ENCODE assay signal across 18 cellular contexts in genomic region chr5:33816791-33817190, GRCh38.
DNase-seq lines count a peak whose midpoint lies in the region; FAIRE-seq and TF ChIP-seq lines count a peak whose summit lies in the region.
"Had no signal": no experiment of that assay in that cellular context is flagged by ENCODE, and none has a peak within 500 bp of the region (broad histone marks: within the 10 kb centered on the region; RNA-seq: fewer than 3 reads in every experiment).

No MANE protein-coding gene starts in this region.

- DNase-seq in M059J (ENCODE audit: low read depth) (peak; percentile 80), brain pericyte (ENCODE audit: low read depth, low spot score) (peak; percentile 73), foreskin fibroblast (peak; percentile 72 to 77), HTR-8/SVneo (ENCODE audit: insufficient read length, low spot score) (no peak), HuH-7 (ENCODE audit: low spot score) (no peak), superior temporal gyrus (ENCODE audit: extremely low spot score) (no peak)
- DNase-seq: activated CD8-positive, alpha-beta T cell treated with anti-CD3 and anti-CD28 coated beads, Interleukin-2, amount 10 ng/mL, durations not matched to agents 7 days and 5 days; activated T-cell treated with anti-CD3 and anti-CD28 coated beads, Interleukin-2, amount 50 U/mL, for 48 hours; AML-193; esophagus squamous epithelium; left lung; MV-4-11; NCI-H187; NCI-H510A; stimulated activated CD4-positive, alpha-beta T cell treated with anti-CD3 and anti-CD28 coated beads, Interleukin-4, amount 100 ng/mL, for 4 hours had no signal

- peaks cover 15% of the 10 kb centered on the region for H3K4me1 ChIP-seq in skeletal muscle satellite cell (ENCODE audit: control insufficient read depth, insufficient read depth, low read length)
- H3K4me1 ChIP-seq: esophagus squamous epithelium, vagina had no signal

- peak overlapping the region; percentile 10 for H3K9ac ChIP-seq in skeletal muscle satellite cell (ENCODE audit: low read depth, low read length)

- H3K4me3 ChIP-seq in foreskin fibroblast (ENCODE audit: low read depth in 1 of 2, low read length in 2 of 2) (no peak overlapping the region), skeletal muscle satellite cell (ENCODE audit: low read length) (peak overlapping the region; percentile 19)
- H3K4me3 ChIP-seq: esophagus squamous epithelium, left lung, skin epidermis, vagina had no signal

- FAIRE-seq in HTR-8/SVneo (lab: Jason Lieb, UNC), result no peak

- H3K36me3 ChIP-seq in skeletal muscle satellite cell (ENCODE audit: insufficient read depth, low read length), result no peaks in the 10 kb centered on the region
- H3K36me3 ChIP-seq: esophagus squamous epithelium, left lung, vagina had no signal

- H3K9me3 ChIP-seq in skeletal muscle satellite cell (replicated peaks; ENCODE audit: low read length), result no peaks in the 10 kb centered on the region
- H3K9me3 ChIP-seq: esophagus squamous epithelium, vagina had no signal

- TF ChIP-seq CTCF in foreskin fibroblast (IDR thresholded peaks at IDR 0.05; ENCODE audit: low read depth, low read length), result no peak

- peak overlapping the region; percentile 11 for H3K4me2 ChIP-seq in skeletal muscle satellite cell (ENCODE audit: low read length)

- no peaks in the 10 kb centered on the region for H3K27me3 ChIP-seq in skeletal muscle satellite cell (ENCODE audit: control insufficient read depth, insufficient read depth, low read length)
- H3K27me3 ChIP-seq: esophagus squamous epithelium, left lung, vagina had no signal

Comparison
In these comparisons a context has a peak if more than half of its experiments do, and no peak if none do; other contexts are left out.
1. DNase-seq: peak in M059J (single experiment), brain pericyte (single experiment) and foreskin fibroblast (2 of 2); none in HTR-8/SVneo (single experiment), HuH-7 (single experiment) and superior temporal gyrus (single experiment).